Comparison of ENCODE assay signal across 8 cellular contexts in genomic region chr9:128007566-128008138, GRCh38. TPM values are rescaled to one million over a fixed set of nuclear protein-coding genes. Genes with fewer than 3 reads are reported as not detected.
DNase-seq lines count a peak whose midpoint lies in the region; ATAC-seq and TF ChIP-seq lines count a peak whose summit lies in the region.

No MANE protein-coding gene starts in this region.

- WGBS in upper lobe of left lung, 2 donors = 18 to 20% methylated on average over 10 of the region's 10 CpGs

- peaks cover 10% of the 10 kb centered on the region for H3K36me3 Mint-ChIP-seq in activated CD8-positive, alpha-beta T cell treated with anti-CD3 and anti-CD28 coated beads, Interleukin-2, amount 10 ng/mL, durations not matched to agents 7 days and 5 days (ENCODE audit: low read depth)

- ATAC-seq in GM21619 (IDR thresholded peaks at IDR 0.05; ENCODE audit: unreplicated experiment) (peak; percentile 58), upper lobe of left lung (ENCODE audit: low FRiP score in 2 of 2) (peak; percentile 63 to 64), GM21423 (IDR thresholded peaks at IDR 0.05; ENCODE audit: unreplicated experiment) (no peak)
- peak; percentile 89 for ATAC-seq in activated CD8-positive, alpha-beta T cell treated with anti-CD3 and anti-CD28 coated beads, Interleukin-2, amount 10 ng/mL, durations not matched to agents 7 days and 5 days

- TF ChIP-seq POLR2A in erythroblast (IDR thresholded peaks at IDR 0.05; ENCODE audit: low read length) (no peak), upper lobe of left lung (IDR thresholded peaks at IDR 0.05) (peak in 1 of 4 donors; percentile 29)

- peak overlapping the region; percentile 90 for H3K27ac Mint-ChIP-seq in activated CD8-positive, alpha-beta T cell treated with anti-CD3 and anti-CD28 coated beads, Interleukin-2, amount 10 ng/mL, durations not matched to agents 7 days and 5 days

- DNase-seq in COLO668 (lab: John Stamatoyannopoulos, UW; ENCODE audit: unreplicated experiment) = peak; percentile 82
- DNase-seq in NCI-H69 (lab: John Stamatoyannopoulos, UW) = peak; percentile 64
- DNase-seq in activated CD8-positive, alpha-beta T cell treated with anti-CD3 and anti-CD28 coated beads, Interleukin-2, amount 10 ng/mL, durations not matched to agents 7 days and 5 days = peak; percentile 90
- DNase-seq in erythroblast (lab: John Stamatoyannopoulos, UW) = peak; percentile 58 to 75
- peak in 1 of 2 donors; percentile 74 for DNase-seq in upper lobe of left lung

- H3K36me3 ChIP-seq in neutrophil (no peaks in the 10 kb centered on the region), upper lobe of left lung (no peaks in the 10 kb centered on the region)

- H3K27ac ChIP-seq in neutrophil (peak overlapping the region; percentile 66), upper lobe of left lung (peak overlapping the region in 3 of 4 donors; percentile 22 to 67 (median 60))

- CTCF ChIA-PET in activated CD8-positive, alpha-beta T cell treated with anti-CD3 and anti-CD28 coated beads, Interleukin-2, amount 10 ng/mL, durations not matched to agents 7 days and 5 days (lab: Charles Lee) = interaction anchor here (1.0 to 3.5 kb wide), 11 partner anchors 9 to 111 kb away, joined by 3 to 25 read pairs (median 5); no protein-coding TSS in a partner anchor

- peaks cover 17 to 21% of the 10 kb centered on the region in 2 experiments for H3K4me1 ChIP-seq in neutrophil (ENCODE audit: control insufficient read depth in 1 of 2, insufficient read depth in 1 of 2, low read depth in 1 of 2, low read length in 1 of 2)
- H3K4me1 ChIP-seq in upper lobe of left lung = peaks cover 20 to 32% (median 25%) of the 10 kb centered on the region in 4 donors

- H3K4me3 ChIP-seq in neutrophil (ENCODE audit: low read depth in 1 of 2, low read length in 1 of 2) = peak overlapping the region in 1 of 2 experiments; percentile 11
- no peak overlapping the region for H3K4me3 ChIP-seq in upper lobe of left lung

- H3K27me3 ChIP-seq in neutrophil = peaks cover 26% of the 10 kb centered on the region
- no peaks in the 10 kb centered on the region for H3K27me3 ChIP-seq in upper lobe of left lung

- POLR2A ChIA-PET in activated CD8-positive, alpha-beta T cell treated with anti-CD3 and anti-CD28 coated beads, Interleukin-2, amount 10 ng/mL, durations not matched to agents 7 days and 5 days (lab: Charles Lee) = interaction anchor here (0.9 to 2.0 kb wide), 15 partner anchors 9 to 53 kb away, joined by 3 to 16 read pairs (median 5); partner anchors contain the start of gene EEIG1

- H3K27me3 Mint-ChIP-seq in activated CD8-positive, alpha-beta T cell treated with anti-CD3 and anti-CD28 coated beads, Interleukin-2, amount 10 ng/mL, durations not matched to agents 7 days and 5 days (ENCODE audit: low read depth) = no peaks in the 10 kb centered on the region

- no peaks in the 10 kb centered on the region for H3K9me3 ChIP-seq in neutrophil
- H3K9me3 ChIP-seq in upper lobe of left lung = no peaks in the 10 kb centered on the region

- H3K9me3 Mint-ChIP-seq in activated CD8-positive, alpha-beta T cell treated with anti-CD3 and anti-CD28 coated beads, Interleukin-2, amount 10 ng/mL, durations not matched to agents 7 days and 5 days (ENCODE audit: insufficient read depth) = peaks cover 3% of the 10 kb centered on the region

- TF ChIP-seq CTCF in neutrophil (IDR thresholded peaks at IDR 0.05) = no peak
- no peak for TF ChIP-seq CTCF in upper lobe of left lung (IDR thresholded peaks at IDR 0.05)

- H3K4me1 Mint-ChIP-seq in activated CD8-positive, alpha-beta T cell treated with anti-CD3 and anti-CD28 coated beads, Interleukin-2, amount 10 ng/mL, durations not matched to agents 7 days and 5 days (ENCODE audit: low read depth) = peaks cover 53% of the 10 kb centered on the region

- TF ChIP-seq EP300 in upper lobe of left lung (IDR thresholded peaks at IDR 0.05) = no peak

- peak overlapping the region; percentile 61 for H3K4me3 Mint-ChIP-seq in activated CD8-positive, alpha-beta T cell treated with anti-CD3 and anti-CD28 coated beads, Interleukin-2, amount 10 ng/mL, durations not matched to agents 7 days and 5 days

RNA-seq across cellular contexts. Expression of gene EEIG1, which starts 26.9 kb away (rescaled TPM):
- 100 to 1,000 TPM; 227 to 232 TPM for total RNA-seq in activated CD8-positive, alpha-beta T cell treated with anti-CD3 and anti-CD28 coated beads, Interleukin-2, amount 10 ng/mL, durations not matched to agents 7 days and 5 days
- 10 to 100 TPM; 17.8 to 60.7 (median 48.0) TPM for total RNA-seq in upper lobe of left lung

RNA-seq across cellular contexts. Expression of gene NAIF1, which starts 59.5 kb away (rescaled TPM):
- total RNA-seq in activated CD8-positive, alpha-beta T cell treated with anti-CD3 and anti-CD28 coated beads, Interleukin-2, amount 10 ng/mL, durations not matched to agents 7 days and 5 days = 10 to 100 TPM; 13.3 to 15.4 TPM
- total RNA-seq in upper lobe of left lung = 10 to 100 TPM in 5 of 6 donors, 1 to 10 TPM in 1; 8.0 to 37.7 (median 13.0) TPM
